Comparison of ENCODE assay signal across 8 cellular contexts in genomic region chr16:19555938-19556778, GRCh38. TPM values are rescaled to one million over a fixed set of nuclear protein-coding genes. Genes with fewer than 3 reads are reported as not detected.
DNase-seq lines count a peak whose midpoint lies in the region; ATAC-seq, FAIRE-seq and TF ChIP-seq lines count a peak whose summit lies in the region.

No MANE protein-coding gene starts in this region.

- ATAC-seq in pancreas (peak in 2 of 4 donors; percentile 0 to 22), GM21360 (IDR thresholded peaks at IDR 0.05; ENCODE audit: unreplicated experiment) (no peak)

- H3K9me3 ChIP-seq in pancreas = no peaks in the 10 kb centered on the region

- H3K27ac Mint-ChIP-seq in IgD-negative memory B cell = peak overlapping the region; percentile 74 to 96 (median 75)

- no peak for TF ChIP-seq CTCF in pancreas (IDR thresholded peaks at IDR 0.05)

- no peaks in the 10 kb centered on the region for H3K9me3 Mint-ChIP-seq in IgD-negative memory B cell

- H3K36me3 Mint-ChIP-seq in IgD-negative memory B cell = no peaks in the 10 kb centered on the region

- H3K27me3 ChIP-seq in pancreas = no peaks in the 10 kb centered on the region

- H3K27me3 Mint-ChIP-seq in IgD-negative memory B cell = no peaks in the 10 kb centered on the region

- no peak for FAIRE-seq in pancreas (lab: Jason Lieb, UNC)

- peaks cover 16 to 18% (median 18%) of the 10 kb centered on the region in 3 donors for H3K4me1 Mint-ChIP-seq in IgD-negative memory B cell

- DNase-seq in DMS79 treated with DMSO at 0.1 percent for 48 hours (lab: John Stamatoyannopoulos, UW) (peak; percentile 10), fibroblast of peridontal ligament (ENCODE audit: extremely low read depth) (peak; percentile 30), pancreas (peak in 2 of 6 donors; percentile 7 to 34), epidermal melanocyte (ENCODE audit: insufficient read length, low spot score) (no peak), NCI-H524 treated with DMSO at 0.1 percent for 48 hours (lab: John Stamatoyannopoulos, UW) (no peak)
- peak; percentile 37 to 51 for DNase-seq in activated CD4-positive, alpha-beta T cell treated with anti-CD3 and anti-CD28 coated beads, Interleukin-2, amount 50 U/mL, for 48 hours

- 33 to 35% methylated on average over 19 of the region's 19 CpGs for whole genome bisulfite sequencing in pancreas, 2 donors

- intact Hi-C loops in pancreas (cut with DNase I) = no loop called here

- H3K4me3 Mint-ChIP-seq in IgD-negative memory B cell = peak overlapping the region; percentile 92 to 99 (median 98)

- H3K4me1 ChIP-seq in pancreas = peaks cover 0 to 5% (median 0%) of the 10 kb centered on the region in 3 donors

- H3K36me3 ChIP-seq in pancreas = no peaks in the 10 kb centered on the region

- H3K4me3 ChIP-seq in pancreas = peak overlapping the region; percentile 71 to 86 (median 75)

- H3K27ac ChIP-seq in pancreas = peak overlapping the region; percentile 36 to 85 (median 71)

RNA-seq across cellular contexts. Expression of gene VPS35L, which starts 0.7 kb away (rescaled TPM):
- polyA plus RNA-seq in IgD-negative memory B cell (38.2 TPM), pancreas (10 to 100 TPM; 22.2 to 23.8 TPM)
- 10 to 100 TPM; 15.2 to 35.3 (median 21.5) TPM for total RNA-seq in pancreas

RNA-seq across cellular contexts. Expression of gene CCP110, which starts 32.4 kb away (rescaled TPM):
- polyA plus RNA-seq in IgD-negative memory B cell = 6.1 TPM
- total RNA-seq in pancreas = 1 to 10 TPM; 4.3 to 7.9 (median 5.4) TPM
- 1 to 10 TPM; 2.7 to 4.8 TPM for polyA plus RNA-seq in pancreas

RNA-seq across cellular contexts. Expression of gene GDE1, which starts 34.3 kb away (rescaled TPM):
- 28.4 TPM for polyA plus RNA-seq in IgD-negative memory B cell
- total RNA-seq in pancreas = 10 to 100 TPM; 23.3 to 39.4 (median 28.2) TPM
- polyA plus RNA-seq in pancreas = 10 to 100 TPM; 14.3 to 18.2 TPM

Comparison
In these comparisons a context has a peak if more than half of its experiments do, and no peak if none do; other contexts are left out.
1. DNase-seq: peak in DMS79 treated with DMSO at 0.1 percent for 48 hours (single experiment), activated CD4-positive, alpha-beta T cell treated with anti-CD3 and anti-CD28 coated beads, Interleukin-2, amount 50 U/mL, for 48 hours (2 of 2) and fibroblast of peridontal ligament (single experiment); none in epidermal melanocyte (single experiment) and NCI-H524 treated with DMSO at 0.1 percent for 48 hours (single experiment).